In the genomic region with DNA sequence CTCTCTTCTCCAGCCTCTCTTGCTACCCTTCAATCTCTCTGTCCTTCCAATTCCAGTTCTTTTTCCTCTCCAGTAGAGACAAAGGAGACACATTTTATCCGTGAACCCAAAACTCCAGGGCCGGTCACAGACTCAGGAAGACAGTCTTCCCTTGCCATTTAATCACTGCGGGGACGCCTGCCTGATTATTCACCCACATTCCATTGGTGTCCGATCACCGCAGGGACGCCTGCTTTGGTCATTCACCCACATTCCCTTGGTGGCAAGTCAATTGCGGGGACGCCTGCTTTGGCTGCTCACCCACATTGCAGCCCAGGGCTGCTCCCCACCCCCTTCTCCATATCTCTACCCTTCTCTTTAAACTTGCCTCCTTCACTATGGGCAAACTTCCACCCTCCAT, we compare ENCODE assay signal across 13 cellular contexts. TPM values are rescaled to one million over a fixed set of nuclear protein-coding genes. Genes with fewer than 3 reads are reported as not detected.
DNase-seq lines count a peak whose midpoint lies in the region; TF ChIP-seq lines count a peak whose summit lies in the region.
"Not testable (repeated sequence)": the region's sequence is repeated elsewhere in the genome, so short reads cannot be mapped to it uniquely, and the experiment has no call there.
"Had no signal": no experiment of that assay in that cellular context is flagged by ENCODE, and none has a peak within 500 bp of the region (broad histone marks: within the 10 kb centered on the region; RNA-seq: fewer than 3 reads in every experiment).

No MANE protein-coding gene starts in this region.

- not testable (repeated sequence) for H3K9me3 Mint-ChIP-seq in activated CD4-positive, alpha-beta memory T cell treated with anti-CD3 and anti-CD28 coated beads for 36 hours; activated naive CD8-positive, alpha-beta T cell (ENCODE audit: low read depth)

- H2AFZ ChIP-seq in smooth muscle cell (ENCODE audit: low read depth), result not testable (repeated sequence)

- H3K36me3 Mint-ChIP-seq in activated CD4-positive, alpha-beta memory T cell treated with anti-CD3 and anti-CD28 coated beads for 36 hours; activated naive CD8-positive, alpha-beta T cell: not testable (repeated sequence)

- H3K4me1 Mint-ChIP-seq in activated CD4-positive, alpha-beta memory T cell treated with anti-CD3 and anti-CD28 coated beads for 36 hours (ENCODE audit: low read depth), result peaks cover 27% of the 10 kb centered on the region
- peaks cover 19% of the 10 kb centered on the region for H3K4me1 Mint-ChIP-seq in activated naive CD8-positive, alpha-beta T cell (ENCODE audit: low read depth)

- H3K4me1 ChIP-seq in SJCRH30; smooth muscle cell (ENCODE audit: low read depth): not testable (repeated sequence)

- not testable (repeated sequence) for H3K27ac Mint-ChIP-seq in activated CD4-positive, alpha-beta memory T cell treated with anti-CD3 and anti-CD28 coated beads for 36 hours
- H3K27ac Mint-ChIP-seq in activated naive CD8-positive, alpha-beta T cell, result peak overlapping the region; percentile 91

- not testable (repeated sequence) for H3K36me3 ChIP-seq in SJCRH30; smooth muscle cell (ENCODE audit: low read depth)

- intact Hi-C loops in activated CD4-positive, alpha-beta memory T cell treated with anti-CD3 and anti-CD28 coated beads for 36 hours (cut with micrococcal nuclease), result loop anchor here (2.0 kb wide), 1 partner anchor 20 kb away; a partner anchor contains a TSS

- not testable (repeated sequence) for TF ChIP-seq CTCF in epithelial cell of esophagus (IDR thresholded peaks at IDR 0.05; ENCODE audit: insufficient read depth, low read depth, low read length, missing control alignments); smooth muscle cell (IDR thresholded peaks at IDR 0.05; ENCODE audit: borderline replicate concordance, insufficient read depth, poor library complexity, severe bottlenecking)

- WGBS in smooth muscle cell (ENCODE audit: low lambda C conversion rate), result 31% methylated on average over 9 of the region's 9 CpGs

- not testable (repeated sequence) for H4K20me1 ChIP-seq in smooth muscle cell (ENCODE audit: low read depth)

- H3K27me3 Mint-ChIP-seq in activated CD4-positive, alpha-beta memory T cell treated with anti-CD3 and anti-CD28 coated beads for 36 hours; activated naive CD8-positive, alpha-beta T cell: not testable (repeated sequence)

- H3K9ac ChIP-seq in smooth muscle cell (ENCODE audit: low read depth), result not testable (repeated sequence)

- H3F3A ChIP-seq in smooth muscle cell (ENCODE audit: low read depth), result not testable (repeated sequence)

- CTCF ChIA-PET in activated CD4-positive, alpha-beta memory T cell treated with anti-CD3 and anti-CD28 coated beads for 36 hours (lab: Charles Lee), result not testable (repeated sequence)

- peak overlapping the region; percentile 74 for H3K4me3 ChIP-seq in Jurkat, Clone E6-1 (ENCODE audit: low read length)
- peak overlapping the region; percentile 26 for H3K4me3 ChIP-seq in SJCRH30
- not testable (repeated sequence) for H3K4me3 ChIP-seq in epithelial cell of esophagus (ENCODE audit: low read length); smooth muscle cell

- peak overlapping the region; percentile 68 for H3K27ac ChIP-seq in SJCRH30
- H3K27ac ChIP-seq in smooth muscle cell (ENCODE audit: low read depth), result not testable (repeated sequence)

- DNase-seq in AG20443 (ENCODE audit: low spot score) (peak; percentile 53), GM04503 (ENCODE audit: low read depth) (peak; percentile 54), SJCRH30 (peak; percentile 72 to 86), epithelial cell of esophagus (ENCODE audit: low read depth) (peak; percentile 56)
- DNase-seq in Jurkat, Clone E6-1 (ENCODE audit: low read depth, low spot score); activated CD4-positive, alpha-beta memory T cell treated with anti-CD3 and anti-CD28 coated beads for 36 hours; smooth muscle cell (lab: John Stamatoyannopoulos, UW; ENCODE audit: unreplicated experiment): not testable (repeated sequence)

- peak overlapping the region; percentile 32 for H3K4me2 ChIP-seq in smooth muscle cell

- not testable (repeated sequence) for H3K27me3 ChIP-seq in SJCRH30; smooth muscle cell (ENCODE audit: low read depth)

- not testable (repeated sequence) for H3K79me2 ChIP-seq in smooth muscle cell (ENCODE audit: low read depth)

- peak overlapping the region; percentile 71 for H3K4me3 Mint-ChIP-seq in activated CD4-positive, alpha-beta memory T cell treated with anti-CD3 and anti-CD28 coated beads for 36 hours
- peak overlapping the region; percentile 91 for H3K4me3 Mint-ChIP-seq in activated naive CD8-positive, alpha-beta T cell

- H3K9me3 ChIP-seq in SJCRH30 (replicated peaks); smooth muscle cell (replicated peaks; ENCODE audit: low read depth): not testable (repeated sequence)

- POLR2A ChIA-PET in activated CD4-positive, alpha-beta memory T cell treated with anti-CD3 and anti-CD28 coated beads for 36 hours (lab: Charles Lee), result not testable (repeated sequence)

RNA-seq across cellular contexts. Expression of a gene that starts 19.4 kb away (rescaled TPM):
- polyA plus RNA-seq in Jurkat, Clone E6-1 (2012; ENCODE audit: insufficient read depth, insufficient read length), result 1,574 TPM
- total RNA-seq in SJCRH30 (2014; rRNA removed; shearing (Covaris generic)), result 17.9 and 19.0 TPM in 2 replicates
- 10 to 100 TPM; 35.7 to 38.0 TPM for total RNA-seq in activated CD4-positive, alpha-beta memory T cell treated with anti-CD3 and anti-CD28 coated beads for 36 hours
- total RNA-seq in smooth muscle cell, result 25.1 and 28.4 TPM in 2 replicates
- polyA plus RNA-seq in smooth muscle cell, result 32.5 and 35.2 TPM in 2 replicates

RNA-seq across cellular contexts. Expression of a gene that starts 44.3 kb away (rescaled TPM):
- polyA plus RNA-seq in Jurkat, Clone E6-1 (2012; ENCODE audit: insufficient read depth, insufficient read length), result not detected
- total RNA-seq in SJCRH30 (2014; rRNA removed; shearing (Covaris generic)), result not detected in 2 replicates
- not detected for total RNA-seq in activated CD4-positive, alpha-beta memory T cell treated with anti-CD3 and anti-CD28 coated beads for 36 hours
- total RNA-seq in smooth muscle cell, result not detected in 2 replicates
- not detected in 2 replicates for polyA plus RNA-seq in smooth muscle cell
- total RNA-seq: activated naive CD4-positive, alpha-beta T cell treated with anti-CD3 and anti-CD28 coated beads, Interleukin-2, amount 50 U/mL, for 72 hours; OCI-LY7; progenitor cell of endocrine pancreas; T-helper 1 cell treated with Interleukin-12 subunit alpha and Interleukin-12 subunit beta and Interleukin-4 antibody, amounts not matched to agents 30 ng/mL and 1 ng/mL, for 36 hours; urinary bladder had no signal
